ENCODE assay signal across 17 cellular contexts in the genomic region with DNA sequence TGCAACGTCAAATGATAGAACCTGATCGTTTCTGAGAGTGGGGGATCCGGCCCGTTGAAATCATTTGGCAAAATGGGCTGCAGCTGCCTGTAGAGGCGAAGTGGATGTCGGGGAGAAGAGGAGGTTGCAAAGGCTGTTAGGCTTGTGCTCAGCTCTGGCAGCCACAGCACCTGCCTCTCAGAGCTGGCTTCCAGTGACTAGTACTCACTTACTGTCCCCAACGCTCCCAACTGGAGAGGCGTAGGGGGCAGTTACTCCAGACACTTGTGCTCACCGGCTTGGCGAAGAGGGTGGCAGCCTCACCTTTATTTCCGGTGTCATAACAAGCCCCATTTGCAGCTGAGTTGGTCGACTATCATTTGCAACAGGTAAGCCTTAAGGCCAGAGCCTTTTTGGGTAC. TPM values are rescaled to one million over a fixed set of nuclear protein-coding genes. Genes with fewer than 3 reads are reported as not detected.
A peak's percentile ranks its signal among the peaks of the same experiment; 100 is the strongest.
DNase-seq lines count a peak whose midpoint lies in the region; ATAC-seq and TF ChIP-seq lines count a peak whose summit lies in the region.
"Had no signal": no experiment of that assay in that cellular context is flagged by ENCODE, and none has a peak within 500 bp of the region (broad histone marks: within the 10 kb centered on the region; RNA-seq: fewer than 3 reads in every experiment).

No MANE protein-coding gene starts in this region.

- 33 to 53% methylated on average over 12 of the region's 12 CpGs for WGBS in thyroid gland, 2 donors

- DNase-seq in stimulated activated naive CD8-positive, alpha-beta T cell treated with anti-CD3 and anti-CD28 coated beads, Interleukin-15, Interleukin-2, amounts not matched to agents 100 U/mL and 50 U/mL, for 24 hours, result no peak
- DNase-seq in Peyer's patch (peak in 2 of 3 donors; percentile 14 to 24), caudate nucleus (lab: John Stamatoyannopoulos, UW) (no peak), thyroid gland (peak; percentile 65 to 70)
- DNase-seq: cortex of kidney; erythroblast; NCI-H1436; NCI-H446 treated with DMSO at 0.1 percent for 48 hours; stimulated activated CD4-positive, alpha-beta T cell treated with anti-CD3 and anti-CD28 coated beads, Interleukin-1b, Interleukin-23, amount 100 ng/mL, for 48 hours had no signal

- no peaks in the 10 kb centered on the region for H3K9me3 ChIP-seq in Peyer's patch
- H3K9me3 ChIP-seq in thyroid gland, result no peaks in the 10 kb centered on the region
- H3K9me3 ChIP-seq: SJSA1, tibial nerve had no signal

- H3K27me3 ChIP-seq in Peyer's patch, result no peaks in the 10 kb centered on the region
- no peaks in the 10 kb centered on the region for H3K27me3 ChIP-seq in thyroid gland
- H3K27me3 ChIP-seq: neural progenitor cell, SJSA1, tibial nerve had no signal

- H3K36me3 ChIP-seq in Peyer's patch (peaks cover 0 to 8% (median 0%) of the 10 kb centered on the region in 3 donors), thyroid gland (no peaks in the 10 kb centered on the region)
- H3K36me3 ChIP-seq: neural progenitor cell, SJSA1, tibial nerve had no signal

- H3K4me3 Mint-ChIP-seq in stimulated activated naive CD8-positive, alpha-beta T cell treated with anti-CD3 and anti-CD28 coated beads, Interleukin-15, Interleukin-2, amounts not matched to agents 100 ng/mL and 50 ng/mL, for 24 hours, result peak overlapping the region; percentile 52
- H3K4me3 Mint-ChIP-seq: neural progenitor cell had no signal

- H3K27me3 Mint-ChIP-seq in stimulated activated naive CD8-positive, alpha-beta T cell treated with anti-CD3 and anti-CD28 coated beads, Interleukin-15, Interleukin-2, amounts not matched to agents 100 ng/mL and 50 ng/mL, for 24 hours, result no peaks in the 10 kb centered on the region

- H3K27ac ChIP-seq in Peyer's patch (peak overlapping the region in 1 of 4 donors; percentile 19), caudate nucleus (ENCODE audit: low read depth, low read length) (peak overlapping the region; percentile 50), thyroid gland (peak overlapping the region in 2 of 3 donors; percentile 49)
- H3K27ac ChIP-seq: neural progenitor cell, SJSA1, tibial nerve had no signal

- H3K4me1 Mint-ChIP-seq in stimulated activated naive CD8-positive, alpha-beta T cell treated with anti-CD3 and anti-CD28 coated beads, Interleukin-15, Interleukin-2, amounts not matched to agents 100 ng/mL and 50 ng/mL, for 24 hours (ENCODE audit: low read depth), result peaks cover 96% of the 10 kb centered on the region

- no peaks in the 10 kb centered on the region for H3K9me3 Mint-ChIP-seq in stimulated activated naive CD8-positive, alpha-beta T cell treated with anti-CD3 and anti-CD28 coated beads, Interleukin-15, Interleukin-2, amounts not matched to agents 100 ng/mL and 50 ng/mL, for 24 hours
- H3K9me3 Mint-ChIP-seq: neural progenitor cell had no signal

- peak overlapping the region; percentile 59 for H3K27ac Mint-ChIP-seq in stimulated activated naive CD8-positive, alpha-beta T cell treated with anti-CD3 and anti-CD28 coated beads, Interleukin-15, Interleukin-2, amounts not matched to agents 100 ng/mL and 50 ng/mL, for 24 hours
- H3K27ac Mint-ChIP-seq: neural progenitor cell had no signal

- no peak overlapping the region for H3K4me3 ChIP-seq in Peyer's patch
- no peak overlapping the region for H3K4me3 ChIP-seq in thyroid gland (replicated peaks in 1 of 3)
- H3K4me3 ChIP-seq: lung, neural progenitor cell, SJSA1, tibial nerve had no signal

- peaks cover 19% of the 10 kb centered on the region for H3K36me3 Mint-ChIP-seq in stimulated activated naive CD8-positive, alpha-beta T cell treated with anti-CD3 and anti-CD28 coated beads, Interleukin-15, Interleukin-2, amounts not matched to agents 100 ng/mL and 50 ng/mL, for 24 hours (ENCODE audit: low read depth)

- no peak for TF ChIP-seq POLR2A in Peyer's patch (IDR thresholded peaks at IDR 0.05)
- TF ChIP-seq POLR2A in thyroid gland (IDR thresholded peaks at IDR 0.05), result no peak

- no peak for ATAC-seq in stimulated activated naive CD8-positive, alpha-beta T cell treated with anti-CD3 and anti-CD28 coated beads, Interleukin-15, Interleukin-2, amounts not matched to agents 100 U/mL and 50 U/mL, for 24 hours
- ATAC-seq in GM21576 (IDR thresholded peaks at IDR 0.05; ENCODE audit: unreplicated experiment) (no peak), GM18498 (IDR thresholded peaks at IDR 0.05; ENCODE audit: unreplicated experiment) (no peak), HG02981 (IDR thresholded peaks at IDR 0.05; ENCODE audit: unreplicated experiment) (no peak)

- intact Hi-C loops in thyroid gland (cut with DNase I), result no loop called here

- TF ChIP-seq CTCF in Peyer's patch (IDR thresholded peaks at IDR 0.05) (no peak), thyroid gland (IDR thresholded peaks at IDR 0.05) (no peak)

- H3K4me1 ChIP-seq in Peyer's patch (peaks cover 3 to 42% (median 13%) of the 10 kb centered on the region in 4 donors), thyroid gland (peaks cover 51 to 72% of the 10 kb centered on the region in 2 donors)
- H3K4me1 ChIP-seq: neural progenitor cell had no signal

RNA-seq across cellular contexts. Expression of a gene that starts 37.9 kb away (rescaled TPM):
- total RNA-seq in Peyer's patch (10 to 100 TPM; 58.6 to 94.5 (median 85.8) TPM), thyroid gland (10 to 100 TPM; 46.0 to 62.6 (median 55.3) TPM)

Comparison
In these comparisons a context has a peak if more than half of its experiments do, and no peak if none do; other contexts are left out.
1. DNase-seq: peak in Peyer's patch (2 of 3) and thyroid gland (2 of 2); none in stimulated activated naive CD8-positive, alpha-beta T cell treated with anti-CD3 and anti-CD28 coated beads, Interleukin-15, Interleukin-2, amounts not matched to agents 100 U/mL and 50 U/mL, for 24 hours (single experiment) and caudate nucleus (0 of 61).